ENCODE assay signal across 8 cellular contexts in genomic region chr17:78117027-78117981, GRCh38.
A peak's percentile ranks its signal among the peaks of the same experiment; 100 is the strongest.
DNase-seq lines count a peak whose midpoint lies in the region; ATAC-seq and TF ChIP-seq lines count a peak whose summit lies in the region.

No MANE protein-coding gene starts in this region.

- no peak overlapping the region for H3K4me3 ChIP-seq in parathyroid adenoma (ENCODE audit: low read depth, low read length)

- H3K79me2 ChIP-seq in parathyroid adenoma = no peaks in the 10 kb centered on the region

- DNase-seq in NCI-H82 (lab: John Stamatoyannopoulos, UW) = peak; percentile 73
- no peak for DNase-seq in NCI-H82 treated with DMSO at 0.1 percent for 48 hours (lab: John Stamatoyannopoulos, UW; ENCODE audit: unreplicated experiment)
- DNase-seq in NCI-H524 (lab: John Stamatoyannopoulos, UW) = peak; percentile 87 to 92
- DNase-seq in ecto neural progenitor cell (ENCODE audit: low spot score) = peak; percentile 74
- no peak for DNase-seq in NCI-H2196 (lab: John Stamatoyannopoulos, UW; ENCODE audit: unreplicated experiment)

- no peaks in the 10 kb centered on the region for H3K36me3 ChIP-seq in parathyroid adenoma (ENCODE audit: control insufficient read depth, insufficient read depth, low read length)

- H3K27ac ChIP-seq in parathyroid adenoma = no peak overlapping the region

- H3K27me3 ChIP-seq in parathyroid adenoma (ENCODE audit: control insufficient read depth, insufficient read depth, low read length) = no peaks in the 10 kb centered on the region

- peak; percentile 60 for TF ChIP-seq CTCF in parathyroid adenoma (IDR thresholded peaks at IDR 0.05)

- ATAC-seq in HG02970 (IDR thresholded peaks at IDR 0.05; ENCODE audit: low FRiP score, unreplicated experiment) (no peak), GM18907 (IDR thresholded peaks at IDR 0.05; ENCODE audit: unreplicated experiment) (no peak)

- H3K4me1 ChIP-seq in parathyroid adenoma = peaks cover 9% of the 10 kb centered on the region

- no peaks in the 10 kb centered on the region for H3K9me3 ChIP-seq in parathyroid adenoma (ENCODE audit: control insufficient read depth, low read length)

- H2AFZ ChIP-seq in parathyroid adenoma = peak overlapping the region; percentile 74

- H3K9ac ChIP-seq in parathyroid adenoma = no peak overlapping the region

- H3K4me2 ChIP-seq in parathyroid adenoma (ENCODE audit: low read length) = peak overlapping the region; percentile 17

Comparison
In these comparisons a context has a peak if more than half of its experiments do, and no peak if none do; other contexts are left out.
1. DNase-seq: peak in NCI-H82 (single experiment), NCI-H524 (2 of 2) and ecto neural progenitor cell (single experiment); none in NCI-H82 treated with DMSO at 0.1 percent for 48 hours (single experiment) and NCI-H2196 (single experiment).